ENCODE assay signal across 11 cellular contexts in genomic region chr21:31656199-31657095, GRCh38. TPM values are rescaled to one million over a fixed set of nuclear protein-coding genes. Genes with fewer than 3 reads are reported as not detected.
A peak's percentile ranks its signal among the peaks of the same experiment; 100 is the strongest.
DNase-seq lines count a peak whose midpoint lies in the region; ATAC-seq and TF ChIP-seq lines count a peak whose summit lies in the region.
"Had no signal": no experiment of that assay in that cellular context is flagged by ENCODE, and none has a peak within 500 bp of the region (broad histone marks: within the 10 kb centered on the region; RNA-seq: fewer than 3 reads in every experiment).

No MANE protein-coding gene starts in this region.

- no peaks in the 10 kb centered on the region for H3K36me3 Mint-ChIP-seq in natural killer cell
- no peaks in the 10 kb centered on the region for H3K36me3 Mint-ChIP-seq in natural killer cell treated with Interleukin-12 subunit alpha and Interleukin-12 subunit beta and Interleukin-15 and Interleukin-18, amount 100 ng/mL, for 72 hours
- peaks cover 2 to 4% of the 10 kb centered on the region in 2 donors for H3K36me3 Mint-ChIP-seq in activated T-cell treated with anti-CD3 and anti-CD28 coated beads, Interleukin-2, amount 50 U/mL, for 72 hours (ENCODE audit: insufficient read depth in 2 of 2)
- H3K36me3 Mint-ChIP-seq in naive thymus-derived CD8-positive, alpha-beta T cell, result peaks cover 0 to 6% (median 0%) of the 10 kb centered on the region in 3 donors

- no peaks in the 10 kb centered on the region for H3K9me3 Mint-ChIP-seq in natural killer cell
- no peaks in the 10 kb centered on the region for H3K9me3 Mint-ChIP-seq in natural killer cell treated with Interleukin-12 subunit alpha and Interleukin-12 subunit beta and Interleukin-15 and Interleukin-18, amount 100 ng/mL, for 72 hours
- no peaks in the 10 kb centered on the region for H3K9me3 Mint-ChIP-seq in activated T-cell treated with anti-CD3 and anti-CD28 coated beads, Interleukin-2, amount 50 U/mL, for 72 hours
- peaks cover 0 to 2% (median 0%) of the 10 kb centered on the region in 9 donors for H3K9me3 Mint-ChIP-seq in naive thymus-derived CD8-positive, alpha-beta T cell
- H3K9me3 Mint-ChIP-seq: naive B cell had no signal

- H3K36me3 ChIP-seq in Peyer's patch (no peaks in the 10 kb centered on the region), right atrium auricular region (no peaks in the 10 kb centered on the region)

- POLR2A ChIA-PET in naive thymus-derived CD8-positive, alpha-beta T cell (lab: Charles Lee), result interaction anchor here (1.9 kb wide), 1 partner anchor 10 kb away, joined by 4 read pairs; no protein-coding TSS in a partner anchor

- no peak for TF ChIP-seq POLR2A in Peyer's patch (IDR thresholded peaks at IDR 0.05)

- H3K27ac Mint-ChIP-seq in natural killer cell, result peak overlapping the region in 1 of 2 donors; percentile 19
- H3K27ac Mint-ChIP-seq in natural killer cell treated with Interleukin-12 subunit alpha and Interleukin-12 subunit beta and Interleukin-15 and Interleukin-18, amount 100 ng/mL, for 72 hours, result peak overlapping the region in 1 of 2 donors; percentile 77
- H3K27ac Mint-ChIP-seq in activated T-cell treated with anti-CD3 and anti-CD28 coated beads, Interleukin-2, amount 50 U/mL, for 72 hours, result peak overlapping the region; percentile 92
- peak overlapping the region in 9 of 10 donors; percentile 36 to 98 (median 89) for H3K27ac Mint-ChIP-seq in naive thymus-derived CD8-positive, alpha-beta T cell

- H3K27me3 ChIP-seq in Peyer's patch (no peaks in the 10 kb centered on the region), right atrium auricular region (no peaks in the 10 kb centered on the region)
- H3K27me3 ChIP-seq: BLaER1 treated with 17β-estradiol and CSF1 and Interleukin-3, amounts not matched to agents 10 nM and 100 nM; dorsolateral prefrontal cortex had no signal

- H3K27ac ChIP-seq in Peyer's patch (peak overlapping the region in 2 of 4 donors; percentile 84 to 92), right atrium auricular region (no peak overlapping the region)
- H3K27ac ChIP-seq: BLaER1 treated with 17β-estradiol and CSF1 and Interleukin-3, amounts not matched to agents 10 nM and 100 nM; dorsolateral prefrontal cortex had no signal

- intact Hi-C loops in natural killer cell (cut with micrococcal nuclease), result no loop called here

- no peak for ATAC-seq in natural killer cell
- no peak for ATAC-seq in natural killer cell treated with Interleukin-12 subunit alpha and Interleukin-12 subunit beta and Interleukin-15 and Interleukin-18, amount 100 ng/mL, for 72 hours
- ATAC-seq in activated T-cell treated with anti-CD3 and anti-CD28 coated beads, Interleukin-2, amount 50 U/mL, for 72 hours (replicated peaks in 1 of 2), result peak; percentile 39 to 56
- ATAC-seq in naive thymus-derived CD8-positive, alpha-beta T cell, result no peak

- no peaks in the 10 kb centered on the region for H3K27me3 Mint-ChIP-seq in natural killer cell (ENCODE audit: low read depth in 2 of 2)
- H3K27me3 Mint-ChIP-seq in natural killer cell treated with Interleukin-12 subunit alpha and Interleukin-12 subunit beta and Interleukin-15 and Interleukin-18, amount 100 ng/mL, for 72 hours, result no peaks in the 10 kb centered on the region
- no peaks in the 10 kb centered on the region for H3K27me3 Mint-ChIP-seq in activated T-cell treated with anti-CD3 and anti-CD28 coated beads, Interleukin-2, amount 50 U/mL, for 72 hours (ENCODE audit: low read depth)
- H3K27me3 Mint-ChIP-seq in naive thymus-derived CD8-positive, alpha-beta T cell, result no peaks in the 10 kb centered on the region
- H3K27me3 Mint-ChIP-seq: naive B cell had no signal

- H3K9me3 ChIP-seq in Peyer's patch (no peaks in the 10 kb centered on the region), right atrium auricular region (no peaks in the 10 kb centered on the region)

- no peak for DNase-seq in natural killer cell
- no peak for DNase-seq in natural killer cell treated with Interleukin-12 subunit alpha and Interleukin-12 subunit beta and Interleukin-15 and Interleukin-18, amount 100 ng/mL, for 72 hours (ENCODE audit: low spot score)
- DNase-seq in activated T-cell treated with anti-CD3 and anti-CD28 coated beads, Interleukin-2, amount 50 U/mL, for 72 hours, result peak; percentile 71 to 84
- DNase-seq in naive thymus-derived CD8-positive, alpha-beta T cell, result no peak
- DNase-seq in Peyer's patch, result no peak
- DNase-seq in right atrium auricular region (ENCODE audit: low spot score), result no peak
- DNase-seq in NCI-H2171 (lab: John Stamatoyannopoulos, UW), result no peak
- no peak for DNase-seq in activated gamma-delta T cell (lab: John Stamatoyannopoulos, UW)
- DNase-seq: dorsolateral prefrontal cortex, naive B cell had no signal

- peaks cover 0 to 27% (median 3%) of the 10 kb centered on the region in 4 donors for H3K4me1 ChIP-seq in Peyer's patch
- H3K4me1 ChIP-seq in right atrium auricular region, result peaks cover 0 to 19% of the 10 kb centered on the region in 2 donors

- peaks cover 39 to 40% of the 10 kb centered on the region in 2 donors for H3K4me1 Mint-ChIP-seq in natural killer cell
- H3K4me1 Mint-ChIP-seq in natural killer cell treated with Interleukin-12 subunit alpha and Interleukin-12 subunit beta and Interleukin-15 and Interleukin-18, amount 100 ng/mL, for 72 hours (ENCODE audit: low read depth in 2 of 2), result peaks cover 33 to 43% of the 10 kb centered on the region in 2 donors
- peaks cover 45% of the 10 kb centered on the region for H3K4me1 Mint-ChIP-seq in activated T-cell treated with anti-CD3 and anti-CD28 coated beads, Interleukin-2, amount 50 U/mL, for 72 hours (ENCODE audit: low read depth)
- peaks cover 21 to 49% (median 41%) of the 10 kb centered on the region in 4 donors for H3K4me1 Mint-ChIP-seq in naive thymus-derived CD8-positive, alpha-beta T cell

- no peak overlapping the region for H3K4me3 ChIP-seq in Peyer's patch
- H3K4me3 ChIP-seq in right atrium auricular region, result no peak overlapping the region
- H3K4me3 ChIP-seq: BLaER1 treated with 17β-estradiol and CSF1 and Interleukin-3, amounts not matched to agents 10 nM and 100 nM; dorsolateral prefrontal cortex had no signal

- TF ChIP-seq CTCF in natural killer cell (IDR thresholded peaks at IDR 0.05) (no peak), Peyer's patch (IDR thresholded peaks at IDR 0.05) (no peak), right atrium auricular region (IDR thresholded peaks at IDR 0.05) (no peak)

- H3K4me3 Mint-ChIP-seq in natural killer cell, result peak overlapping the region; percentile 45
- H3K4me3 Mint-ChIP-seq in natural killer cell treated with Interleukin-12 subunit alpha and Interleukin-12 subunit beta and Interleukin-15 and Interleukin-18, amount 100 ng/mL, for 72 hours, result no peak overlapping the region
- H3K4me3 Mint-ChIP-seq in activated T-cell treated with anti-CD3 and anti-CD28 coated beads, Interleukin-2, amount 50 U/mL, for 72 hours, result peak overlapping the region; percentile 25 to 56
- H3K4me3 Mint-ChIP-seq in naive thymus-derived CD8-positive, alpha-beta T cell, result peak overlapping the region in 5 of 10 donors; percentile 1 to 86 (median 15)

RNA-seq across cellular contexts. Expression of gene SOD1, which starts 3.0 kb away (rescaled TPM):
- total RNA-seq in natural killer cell, result 10 to 100 TPM; 57.9 to 75.7 (median 64.8) TPM
- total RNA-seq in natural killer cell treated with Interleukin-12 subunit alpha and Interleukin-12 subunit beta and Interleukin-15 and Interleukin-18, amount 100 ng/mL, for 72 hours, result 100 to 1,000 TPM; 209 to 228 TPM
- total RNA-seq in activated T-cell treated with anti-CD3 and anti-CD28 coated beads, Interleukin-2, amount 50 U/mL, for 72 hours, result 100 to 1,000 TPM; 106 to 114 TPM
- total RNA-seq in naive thymus-derived CD8-positive, alpha-beta T cell, result 100 to 1,000 TPM; 199 to 211 TPM
- 100 to 1,000 TPM; 566 to 661 (median 623) TPM for polyA plus RNA-seq in naive thymus-derived CD8-positive, alpha-beta T cell
- total RNA-seq in Peyer's patch, result 100 to 1,000 TPM; 102 to 304 (median 219) TPM
- 100 to 1,000 TPM; 321 to 332 TPM for total RNA-seq in right atrium auricular region

Comparison
In these comparisons a context has a peak if more than half of its experiments do, and no peak if none do; other contexts are left out.
1. ATAC-seq: peak in activated T-cell treated with anti-CD3 and anti-CD28 coated beads, Interleukin-2, amount 50 U/mL, for 72 hours (2 of 2); none in natural killer cell (0 of 3), natural killer cell treated with Interleukin-12 subunit alpha and Interleukin-12 subunit beta and Interleukin-15 and Interleukin-18, amount 100 ng/mL, for 72 hours (0 of 2) and naive thymus-derived CD8-positive, alpha-beta T cell (0 of 2).
2. DNase-seq: peak in activated T-cell treated with anti-CD3 and anti-CD28 coated beads, Interleukin-2, amount 50 U/mL, for 72 hours (2 of 2); none in natural killer cell (single experiment), natural killer cell treated with Interleukin-12 subunit alpha and Interleukin-12 subunit beta and Interleukin-15 and Interleukin-18, amount 100 ng/mL, for 72 hours (single experiment), naive thymus-derived CD8-positive, alpha-beta T cell (0 of 10), Peyer's patch (0 of 3), right atrium auricular region (single experiment), NCI-H2171 (single experiment) and activated gamma-delta T cell (single experiment).